In the genomic region with DNA sequence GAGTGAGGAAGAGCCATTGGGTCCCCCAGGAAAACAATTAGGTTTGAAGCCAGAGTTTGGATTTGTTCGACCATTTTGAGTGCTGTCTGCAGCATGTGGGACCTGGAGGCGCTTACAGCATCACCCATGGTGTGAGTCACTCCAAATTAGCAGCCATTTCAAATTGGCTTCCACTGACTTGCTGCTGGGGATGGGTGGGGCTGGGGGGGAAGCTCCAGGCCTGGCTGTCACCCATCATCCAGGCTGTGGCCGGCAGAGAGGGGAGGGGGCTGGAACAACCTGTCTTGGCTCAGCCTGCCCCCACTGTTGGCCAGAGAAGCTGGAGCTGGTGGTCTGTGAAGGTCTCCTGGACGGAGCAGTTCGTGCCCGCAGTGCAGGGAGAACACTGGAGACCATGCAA, we compare ENCODE assay signal across 1 cellular context.
TF ChIP-seq lines count a peak whose summit lies in the region.

No MANE protein-coding gene starts in this region.

TF ChIP-seq in HepG2, 621 proteins besides CTCF, POLR2A, EP300 and RAD21:
- TF ChIP-seq MTF2 (CRISPR knock-in tag; IDR thresholded peaks at IDR 0.05; ENCODE audit: borderline replicate concordance) (no peak), ZNF678 (CRISPR knock-in tag; IDR thresholded peaks at IDR 0.05) (no peak), FOXK2 (IDR thresholded peaks at IDR 0.05) (no peak), GPN1 (CRISPR knock-in tag; IDR thresholded peaks at IDR 0.05; ENCODE audit: borderline replicate concordance) (no peak), ZNF138 (CRISPR knock-in tag; IDR thresholded peaks at IDR 0.05; ENCODE audit: low read depth) (no peak), ZNF839 (CRISPR knock-in tag; IDR thresholded peaks at IDR 0.05; ENCODE audit: borderline replicate concordance) (no peak), SP5 (CRISPR knock-in tag; IDR thresholded peaks at IDR 0.05; ENCODE audit: borderline replicate concordance, low read depth) (no peak), ZNF33A (CRISPR knock-in tag; IDR thresholded peaks at IDR 0.05; ENCODE audit: borderline replicate concordance) (no peak), NR2F2 (IDR thresholded peaks at IDR 0.05; ENCODE audit: borderline replicate concordance, low read depth) (no peak), SMAD3 (CRISPR knock-in tag; IDR thresholded peaks at IDR 0.05) (no peak), ATRX (CRISPR knock-in tag; IDR thresholded peaks at IDR 0.05; ENCODE audit: borderline replicate concordance) (no peak), KDM5A (IDR thresholded peaks at IDR 0.05; ENCODE audit: borderline replicate concordance, low read length) (no peak), ZNF431 (CRISPR knock-in tag; IDR thresholded peaks at IDR 0.05; ENCODE audit: borderline replicate concordance, low read depth) (no peak), SETDB1 (CRISPR knock-in tag; IDR thresholded peaks at IDR 0.05; ENCODE audit: borderline replicate concordance) (no peak)
- TF ChIP-seq, protein P1, sequence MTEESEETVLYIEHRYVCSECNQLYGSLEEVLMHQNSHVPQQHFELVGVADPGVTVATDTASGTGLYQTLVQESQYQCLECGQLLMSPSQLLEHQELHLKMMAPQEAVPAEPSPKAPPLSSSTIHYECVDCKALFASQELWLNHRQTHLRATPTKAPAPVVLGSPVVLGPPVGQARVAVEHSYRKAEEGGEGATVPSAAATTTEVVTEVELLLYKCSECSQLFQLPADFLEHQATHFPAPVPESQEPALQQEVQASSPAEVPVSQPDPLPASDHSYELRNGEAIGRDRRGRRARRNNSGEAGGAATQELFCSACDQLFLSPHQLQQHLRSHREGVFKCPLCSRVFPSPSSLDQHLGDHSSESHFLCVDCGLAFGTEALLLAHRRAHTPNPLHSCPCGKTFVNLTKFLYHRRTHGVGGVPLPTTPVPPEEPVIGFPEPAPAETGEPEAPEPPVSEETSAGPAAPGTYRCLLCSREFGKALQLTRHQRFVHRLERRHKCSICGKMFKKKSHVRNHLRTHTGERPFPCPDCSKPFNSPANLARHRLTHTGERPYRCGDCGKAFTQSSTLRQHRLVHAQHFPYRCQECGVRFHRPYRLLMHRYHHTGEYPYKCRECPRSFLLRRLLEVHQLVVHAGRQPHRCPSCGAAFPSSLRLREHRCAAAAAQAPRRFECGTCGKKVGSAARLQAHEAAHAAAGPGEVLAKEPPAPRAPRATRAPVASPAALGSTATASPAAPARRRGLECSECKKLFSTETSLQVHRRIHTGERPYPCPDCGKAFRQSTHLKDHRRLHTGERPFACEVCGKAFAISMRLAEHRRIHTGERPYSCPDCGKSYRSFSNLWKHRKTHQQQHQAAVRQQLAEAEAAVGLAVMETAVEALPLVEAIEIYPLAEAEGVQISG (CRISPR knock-in tag; IDR thresholded peaks at IDR 0.05): no peak
- TF ChIP-seq, protein P2, sequence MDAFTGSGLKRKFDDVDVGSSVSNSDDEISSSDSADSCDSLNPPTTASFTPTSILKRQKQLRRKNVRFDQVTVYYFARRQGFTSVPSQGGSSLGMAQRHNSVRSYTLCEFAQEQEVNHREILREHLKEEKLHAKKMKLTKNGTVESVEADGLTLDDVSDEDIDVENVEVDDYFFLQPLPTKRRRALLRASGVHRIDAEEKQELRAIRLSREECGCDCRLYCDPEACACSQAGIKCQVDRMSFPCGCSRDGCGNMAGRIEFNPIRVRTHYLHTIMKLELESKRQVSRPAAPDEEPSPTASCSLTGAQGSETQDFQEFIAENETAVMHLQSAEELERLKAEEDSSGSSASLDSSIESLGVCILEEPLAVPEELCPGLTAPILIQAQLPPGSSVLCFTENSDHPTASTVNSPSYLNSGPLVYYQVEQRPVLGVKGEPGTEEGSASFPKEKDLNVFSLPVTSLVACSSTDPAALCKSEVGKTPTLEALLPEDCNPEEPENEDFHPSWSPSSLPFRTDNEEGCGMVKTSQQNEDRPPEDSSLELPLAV (CRISPR knock-in tag; conservative IDR thresholded peaks at IDR 0.05; ENCODE audit: low read depth): no peak
- TF ChIP-seq, protein P3, sequence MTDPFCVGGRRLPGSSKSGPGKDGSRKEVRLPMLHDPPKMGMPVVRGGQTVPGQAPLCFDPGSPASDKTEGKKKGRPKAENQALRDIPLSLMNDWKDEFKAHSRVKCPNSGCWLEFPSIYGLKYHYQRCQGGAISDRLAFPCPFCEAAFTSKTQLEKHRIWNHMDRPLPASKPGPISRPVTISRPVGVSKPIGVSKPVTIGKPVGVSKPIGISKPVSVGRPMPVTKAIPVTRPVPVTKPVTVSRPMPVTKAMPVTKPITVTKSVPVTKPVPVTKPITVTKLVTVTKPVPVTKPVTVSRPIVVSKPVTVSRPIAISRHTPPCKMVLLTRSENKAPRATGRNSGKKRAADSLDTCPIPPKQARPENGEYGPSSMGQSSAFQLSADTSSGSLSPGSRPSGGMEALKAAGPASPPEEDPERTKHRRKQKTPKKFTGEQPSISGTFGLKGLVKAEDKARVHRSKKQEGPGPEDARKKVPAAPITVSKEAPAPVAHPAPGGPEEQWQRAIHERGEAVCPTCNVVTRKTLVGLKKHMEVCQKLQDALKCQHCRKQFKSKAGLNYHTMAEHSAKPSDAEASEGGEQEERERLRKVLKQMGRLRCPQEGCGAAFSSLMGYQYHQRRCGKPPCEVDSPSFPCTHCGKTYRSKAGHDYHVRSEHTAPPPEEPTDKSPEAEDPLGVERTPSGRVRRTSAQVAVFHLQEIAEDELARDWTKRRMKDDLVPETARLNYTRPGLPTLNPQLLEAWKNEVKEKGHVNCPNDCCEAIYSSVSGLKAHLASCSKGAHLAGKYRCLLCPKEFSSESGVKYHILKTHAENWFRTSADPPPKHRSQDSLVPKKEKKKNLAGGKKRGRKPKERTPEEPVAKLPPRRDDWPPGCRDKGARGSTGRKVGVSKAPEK (CRISPR knock-in tag; IDR thresholded peaks at IDR 0.05; ENCODE audit: borderline replicate concordance): no peak
